ENCODE assay signal across 18 cellular contexts in genomic region chr12:110370732-110371141, GRCh38. TPM values are rescaled to one million over a fixed set of nuclear protein-coding genes. Genes with fewer than 3 reads are reported as not detected.
DNase-seq lines count a peak whose midpoint lies in the region; ATAC-seq and TF ChIP-seq lines count a peak whose summit lies in the region.
"Had no signal": no experiment of that assay in that cellular context is flagged by ENCODE, and none has a peak within 500 bp of the region (broad histone marks: within the 10 kb centered on the region; RNA-seq: fewer than 3 reads in every experiment).

No MANE protein-coding gene starts in this region.

- intact Hi-C loops in MCF 10A (cut with micrococcal nuclease) = no loop called here
- intact Hi-C loops in prostate gland (cut with DNase I) = no loop called here

- H3K4me3 ChIP-seq in prostate gland = no peak overlapping the region
- H3K4me3 ChIP-seq: GM23248 had no signal

- H3K4me1 Mint-ChIP-seq in MCF 10A (ENCODE audit: insufficient read depth, unreplicated experiment) = no peaks in the 10 kb centered on the region
- H3K4me1 Mint-ChIP-seq: natural killer cell had no signal

- H3K4me1 ChIP-seq in prostate gland (replicated peaks) = peaks cover 12% of the 10 kb centered on the region

- CTCF ChIA-PET in GM10248 (lab: Yijun Ruan, JAX) (interaction anchor here (0.7 to 1.9 kb wide), 10 partner anchors 11 to 525 kb away, joined by 3 to 8 read pairs (median 3); no protein-coding TSS in a partner anchor), MCF 10A (lab: Yijun Ruan, JAX) (interaction anchor here (0.8 to 2.1 kb wide), 3 partner anchors 60 to 81 kb away, joined by 3 to 5 read pairs (median 4); no protein-coding TSS in a partner anchor)

- peak; percentile 42 for TF ChIP-seq POLR2A in prostate gland (IDR thresholded peaks at IDR 0.05)

- H3K9me3 Mint-ChIP-seq in MCF 10A (ENCODE audit: unreplicated experiment) = no peaks in the 10 kb centered on the region
- H3K9me3 Mint-ChIP-seq: activated B cell treated with CpG ODN at 0.5 μM for 24 hours; activated T-cell treated with anti-CD3 and anti-CD28 coated beads, Interleukin-2, amount 50 U/mL, for 24 hours; dendritic cell treated with granulocyte-macrophage colony-stimulating factor and Interleukin-4, amounts not matched to agents 40 ng/mL and 50 ng/mL, for 4 days; natural killer cell; stimulated activated naive CD8-positive, alpha-beta T cell treated with anti-CD3 and anti-CD28 coated beads, Interleukin-15, Interleukin-2, amounts not matched to agents 100 ng/mL and 50 ng/mL, for 24 hours had no signal

- peaks cover 36% of the 10 kb centered on the region for H3K36me3 Mint-ChIP-seq in MCF 10A (ENCODE audit: insufficient read depth, unreplicated experiment)
- H3K36me3 Mint-ChIP-seq: natural killer cell had no signal

- H3K27me3 ChIP-seq in prostate gland (replicated peaks; ENCODE audit: insufficient read depth) = no peaks in the 10 kb centered on the region

- DNase-seq in GM10248 (ENCODE audit: extremely low spot score) (peak; percentile 42), MCF 10A (ENCODE audit: unreplicated experiment) (peak; percentile 46), prostate gland (ENCODE audit: low spot score) (peak; percentile 49), iPS-NIHi11 (ENCODE audit: low spot score) (no peak)
- DNase-seq: activated T-cell treated with anti-CD3 and anti-CD28 coated beads, Interleukin-2, amount 50 U/mL, for 24 hours; amygdala; foreskin fibroblast; GM23248; natural killer cell; right cardiac atrium; stimulated activated CD4-positive, alpha-beta T cell treated with anti-CD3 and anti-CD28 coated beads, Interleukin-4, amount 100 ng/mL, for 4 hours had no signal

- 37% methylated on average over 13 of the region's 13 CpGs for WGBS in prostate gland

- H3K36me3 ChIP-seq in prostate gland = peaks cover 2 to 8% of the 10 kb centered on the region in 2 donors

- POLR2A ChIA-PET in GM10248 (lab: Yijun Ruan, JAX) = interaction anchor here (0.5 kb wide), 1 partner anchor 60 kb away, joined by 9 read pairs; no protein-coding TSS in a partner anchor
- POLR2A ChIA-PET in MCF 10A (lab: Yijun Ruan, JAX) = interaction anchor here (0.6 to 1.5 kb wide), 8 partner anchors 8 to 100 kb away, joined by 3 to 6 read pairs (median 3); partner anchors contain the start of gene ANAPC7

- peak overlapping the region; percentile 70 to 73 for H3K27ac ChIP-seq in prostate gland
- H3K27ac ChIP-seq: GM23248 had no signal

- TF ChIP-seq CTCF in GM10248 (IDR thresholded peaks at IDR 0.05; ENCODE audit: control extremely low read depth, extremely low read depth, low read depth, missing control alignments) (no peak), MCF 10A (IDR thresholded peaks at IDR 0.05; ENCODE audit: unreplicated experiment) (no peak), prostate gland (IDR thresholded peaks at IDR 0.05) (no peak)

- H3K27ac Mint-ChIP-seq in MCF 10A (ENCODE audit: low read depth, unreplicated experiment) = no peak overlapping the region
- H3K27ac Mint-ChIP-seq: activated T-cell treated with anti-CD3 and anti-CD28 coated beads, Interleukin-2, amount 50 U/mL, for 24 hours; dendritic cell treated with granulocyte-macrophage colony-stimulating factor and Interleukin-4, amounts not matched to agents 40 ng/mL and 50 ng/mL, for 4 days; natural killer cell; stimulated activated naive CD8-positive, alpha-beta T cell treated with anti-CD3 and anti-CD28 coated beads, Interleukin-15, Interleukin-2, amounts not matched to agents 100 ng/mL and 50 ng/mL, for 24 hours had no signal

- H3K9me3 ChIP-seq in prostate gland = no peaks in the 10 kb centered on the region

- ATAC-seq in HG03066 (IDR thresholded peaks at IDR 0.05; ENCODE audit: low read depth, unreplicated experiment) (peak; percentile 27), GM18517 (IDR thresholded peaks at IDR 0.05; ENCODE audit: unreplicated experiment) (no peak), HG03439 (IDR thresholded peaks at IDR 0.05; ENCODE audit: unreplicated experiment) (no peak), GM19455 (IDR thresholded peaks at IDR 0.05; ENCODE audit: unreplicated experiment) (no peak)
- ATAC-seq: natural killer cell had no signal

- no TSS peak for BruUV-seq in MCF 10A (replicated peaks; lab: Mats Ljungman, UMichigan)

- H3K4me3 Mint-ChIP-seq in MCF 10A (ENCODE audit: unreplicated experiment) = no peak overlapping the region
- H3K4me3 Mint-ChIP-seq: activated B cell treated with CpG ODN at 0.5 μM for 24 hours; activated T-cell treated with anti-CD3 and anti-CD28 coated beads, Interleukin-2, amount 50 U/mL, for 24 hours; dendritic cell treated with granulocyte-macrophage colony-stimulating factor and Interleukin-4, amounts not matched to agents 40 ng/mL and 50 ng/mL, for 4 days; natural killer cell; stimulated activated naive CD8-positive, alpha-beta T cell treated with anti-CD3 and anti-CD28 coated beads, Interleukin-15, Interleukin-2, amounts not matched to agents 100 ng/mL and 50 ng/mL, for 24 hours had no signal

- no peaks in the 10 kb centered on the region for H3K27me3 Mint-ChIP-seq in MCF 10A (ENCODE audit: insufficient read depth, unreplicated experiment)
- H3K27me3 Mint-ChIP-seq: activated B cell treated with CpG ODN at 0.5 μM for 24 hours; activated T-cell treated with anti-CD3 and anti-CD28 coated beads, Interleukin-2, amount 50 U/mL, for 24 hours; dendritic cell treated with granulocyte-macrophage colony-stimulating factor and Interleukin-4, amounts not matched to agents 40 ng/mL and 50 ng/mL, for 4 days; stimulated activated naive CD8-positive, alpha-beta T cell treated with anti-CD3 and anti-CD28 coated beads, Interleukin-15, Interleukin-2, amounts not matched to agents 100 ng/mL and 50 ng/mL, for 24 hours had no signal

RNA-seq across cellular contexts. Expression of gene ANAPC7, which starts 32.8 kb away (rescaled TPM):
- total RNA-seq in MCF 10A (2022) (76.3 and 87.1 TPM in 2 replicates), prostate gland (10 to 100 TPM; 60.2 to 65.8 TPM)
